8 cellular contexts compared by ENCODE assay signal in the genomic region with DNA sequence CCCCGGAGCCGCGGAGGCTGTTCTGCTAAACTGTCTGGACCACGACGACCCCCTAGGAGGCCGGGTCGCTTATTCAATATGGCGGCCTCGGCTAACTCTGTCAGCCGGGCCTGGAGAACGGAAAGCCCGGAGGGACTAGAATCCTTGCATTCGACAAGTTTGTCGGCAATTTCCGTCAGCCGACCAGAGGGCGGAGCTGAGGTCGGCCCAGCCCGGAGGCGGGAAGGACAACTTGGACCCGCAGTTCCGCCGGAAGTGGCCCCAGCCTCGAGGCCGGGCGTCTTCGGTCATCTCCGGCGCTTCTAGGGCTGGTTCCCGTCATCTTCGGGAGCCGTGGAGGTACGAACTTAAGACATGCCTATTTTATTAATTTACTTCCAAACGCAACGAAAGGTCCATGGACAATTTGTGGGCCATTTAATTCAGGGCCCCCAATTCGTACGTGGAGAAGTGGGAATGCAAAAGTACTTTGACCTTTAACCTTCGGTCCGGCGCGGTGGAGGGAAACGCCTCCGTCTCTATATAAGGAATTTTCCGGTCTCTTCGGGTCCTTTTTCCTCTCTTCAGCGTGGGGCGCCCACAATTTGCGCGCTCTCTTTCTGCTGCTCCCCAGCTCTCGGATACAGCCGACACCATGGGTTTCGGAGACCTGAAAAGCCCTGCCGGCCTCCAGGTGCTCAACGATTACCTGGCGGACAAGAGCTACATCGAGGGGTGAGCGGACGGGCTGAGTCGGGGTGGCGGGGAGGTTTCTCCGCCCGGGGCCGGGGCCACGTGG. TPM values are rescaled to one million over a fixed set of nuclear protein-coding genes. Genes with fewer than 3 reads are reported as not detected.
A peak's percentile ranks its signal among the peaks of the same experiment; 100 is the strongest.
DNase-seq lines count a peak whose midpoint lies in the region; ATAC-seq and TF ChIP-seq lines count a peak whose summit lies in the region.

A gene (plus strand): TSS at position 550 of the 778 bp plus-strand sequence. CDS start 85 bp downstream, at position 635.
A gene (minus strand): TSS at position 99 of the 778 bp plus-strand sequence. CDS start 5,766 bp downstream, outside the sequence.

- H3K4me3 ChIP-seq in AG09309 (ENCODE audit: control insufficient read depth, low read depth, low read length), result peak within 1 kb of the TSS; percentile 81
- peak within 1 kb of the TSS; percentile 53 to 98 (median 88) for H3K4me3 ChIP-seq in spleen

- TF ChIP-seq CTCF in AG09309 (IDR thresholded peaks at IDR 0.05; ENCODE audit: control insufficient read depth, insufficient read depth, low read depth, low read length, missing control alignments) (no peak), spleen (IDR thresholded peaks at IDR 0.05 in 8 of 11, conservative IDR thresholded peaks at IDR 0.05 in 3 of 11) (peak in 4 of 11 experiments; percentile 3 to 43 (median 17))

- H3K27ac ChIP-seq in spleen, result peak within 1 kb of the TSS; percentile 72 to 95 (median 94)

- H3K4me3 Mint-ChIP-seq in central memory CD8-positive, alpha-beta T cell, result peak within 1 kb of the TSS; percentile 99

- H3K36me3 ChIP-seq in spleen, result peaks cover 0 to 57% (median 28%) of the 10 kb centered on the region in 6 donors

- 0 to 1% (median 0%) methylated on average over 48 to 64 of the region's 64 CpGs for WGBS in spleen, 5 donors

- H3K9me3 Mint-ChIP-seq in central memory CD8-positive, alpha-beta T cell, result no peaks in the 10 kb centered on the region

- peak; percentile 93 for DNase-seq in AG09309 (ENCODE audit: low read depth)
- peak; percentile 94 to 98 for DNase-seq in NCI-H446 (lab: John Stamatoyannopoulos, UW)
- peak; percentile 96 for DNase-seq in activated CD4-positive, CD25-positive, alpha-beta regulatory T cell treated with anti-CD3 and anti-CD28 coated beads, Interleukin-2, amount 50 U/mL, for 16 hours (ENCODE audit: low read depth, low spot score)
- DNase-seq in central memory CD8-positive, alpha-beta T cell (ENCODE audit: low spot score in 2 of 2), result peak; percentile 91 to 94
- DNase-seq in inferior parietal cortex (ENCODE audit: extremely low spot score), result peak; percentile 99
- peak; percentile 100 for DNase-seq in spleen

- no peaks in the 10 kb centered on the region for H3K27me3 Mint-ChIP-seq in central memory CD8-positive, alpha-beta T cell

- no peaks in the 10 kb centered on the region for H3K27me3 ChIP-seq in spleen (replicated peaks in 1 of 7)

- no peaks in the 10 kb centered on the region for H3K9me3 ChIP-seq in spleen

- intact Hi-C loops in spleen (cut with DNase I; ENCODE audit: low total_unique reads), result loop anchor here (10.0 kb wide), 2 partner anchors 75 to 105 kb away; a partner anchor contains a TSS

- peak in 1 of 3 donors; percentile 8 for TF ChIP-seq POLR2A in spleen (IDR thresholded peaks at IDR 0.05)

- ATAC-seq in GM19025 (IDR thresholded peaks at IDR 0.05; ENCODE audit: low read depth, unreplicated experiment) (peak; percentile 86), HG03342 (IDR thresholded peaks at IDR 0.05; ENCODE audit: unreplicated experiment) (peak; percentile 86)
- peak; percentile 85 for ATAC-seq in central memory CD8-positive, alpha-beta T cell (replicated peaks; ENCODE audit: extremely low read depth, poor library complexity, severe bottlenecking)

- peaks cover 48% of the 10 kb centered on the region for H3K36me3 Mint-ChIP-seq in central memory CD8-positive, alpha-beta T cell (ENCODE audit: insufficient read depth)

- peak within 1 kb of the TSS; percentile 100 for H3K27ac Mint-ChIP-seq in central memory CD8-positive, alpha-beta T cell (ENCODE audit: low read depth)

- peaks cover 40% of the 10 kb centered on the region for H3K4me1 Mint-ChIP-seq in central memory CD8-positive, alpha-beta T cell

- H3K4me1 ChIP-seq in spleen, result peaks cover 31 to 88% (median 66%) of the 10 kb centered on the region in 6 donors

RNA-seq across cellular contexts. Expression of the first gene that starts in this region (rescaled TPM):
- 100 to 1,000 TPM; 351 to 658 (median 504) TPM for total RNA-seq in spleen
- 1,000 to 10,000 TPM; 1,430 to 1,930 (median 1,673) TPM for polyA plus RNA-seq in spleen

RNA-seq across cellular contexts. Expression of the second gene that starts in this region (rescaled TPM):
- 10 to 100 TPM; 62.6 to 93.6 (median 66.5) TPM for total RNA-seq in spleen
- polyA plus RNA-seq in spleen, result 10 to 100 TPM in 2 of 3 donors, 1 to 10 TPM in 1; 9.0 to 15.0 (median 13.4) TPM

Comparison
In these comparisons a context has a peak if more than half of its experiments do, and no peak if none do; other contexts are left out.
1. Peak in every context shown above with its lines: DNase-seq, ATAC-seq, H3K4me3 ChIP-seq and H3K27ac ChIP-seq.